Comparison of ENCODE assay signal across 22 cellular contexts in the genomic region with DNA sequence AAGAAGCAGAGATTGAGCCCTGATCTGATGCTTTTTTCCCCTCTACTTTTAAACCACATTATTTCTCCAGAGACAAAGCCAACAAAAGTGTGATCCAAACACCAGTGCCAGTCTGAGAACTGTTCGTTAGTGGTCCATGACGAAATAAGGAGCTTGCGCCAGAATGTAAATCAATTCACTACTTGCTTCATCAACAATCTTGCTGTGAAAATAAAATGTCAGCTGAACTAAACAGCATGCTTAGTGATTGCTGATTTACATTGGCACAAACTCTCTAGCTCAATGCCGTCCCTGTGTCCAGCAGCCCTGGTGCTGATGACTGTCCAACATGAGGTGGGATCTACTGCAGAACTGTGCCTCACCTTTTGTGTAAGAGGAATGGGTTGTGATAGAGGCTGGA.
DNase-seq lines count a peak whose midpoint lies in the region; ATAC-seq, FAIRE-seq and TF ChIP-seq lines count a peak whose summit lies in the region.
"Had no signal": no experiment of that assay in that cellular context is flagged by ENCODE, and none has a peak within 500 bp of the region (broad histone marks: within the 10 kb centered on the region; RNA-seq: fewer than 3 reads in every experiment).

No MANE protein-coding gene starts in this region.

- H2BK5ac ChIP-seq in H1 (ENCODE audit: low read depth, low read length) (no peak overlapping the region), neuronal stem cell (ENCODE audit: low read length) (no peak overlapping the region)

- H3K4me3 ChIP-seq in right atrium auricular region, result no peak overlapping the region
- no peak overlapping the region for H3K4me3 ChIP-seq in H1 (ENCODE audit: extremely low read depth in 1 of 4, insufficient read depth in 2 of 4, low read depth in 3 of 4, low read length in 4 of 4)
- H3K4me3 ChIP-seq in neuronal stem cell (ENCODE audit: low read length in 2 of 2), result no peak overlapping the region
- H3K4me3 ChIP-seq in lower lobe of right lung, result no peak overlapping the region
- H3K4me3 ChIP-seq: BLaER1, GM23248 had no signal

- H3K27me3 ChIP-seq in right atrium auricular region, result no peaks in the 10 kb centered on the region
- H3K27me3 ChIP-seq in H1 (replicated peaks in 1 of 4; ENCODE audit: control insufficient read depth in 3 of 4, extremely low read depth in 1 of 4, insufficient read depth in 3 of 4, low read length in 3 of 4), result no peaks in the 10 kb centered on the region
- H3K27me3 ChIP-seq in neuronal stem cell (ENCODE audit: control insufficient read depth in 3 of 3, insufficient read depth in 3 of 3, low read depth in 1 of 3, low read length in 3 of 3), result peaks cover 0 to 3% (median 0%) of the 10 kb centered on the region in 3 experiments
- H3K27me3 ChIP-seq in lower lobe of right lung (ENCODE audit: low read depth), result no peaks in the 10 kb centered on the region

- H3K4me2 ChIP-seq in H1 (ENCODE audit: insufficient read depth in 1 of 2, low read depth in 2 of 2, low read length in 2 of 2) (no peak overlapping the region), neuronal stem cell (ENCODE audit: insufficient read depth, low read length, poor library complexity, severe bottlenecking) (no peak overlapping the region)
- H3K4me2 ChIP-seq: BLaER1 had no signal

- no peak for TF ChIP-seq RAD21 in H1 (IDR thresholded peaks at IDR 0.05 in 1 of 2, conservative IDR thresholded peaks at IDR 0.05 in 1 of 2; ENCODE audit: low read depth in 2 of 2, low read length in 2 of 2)

- H2BK120ac ChIP-seq in H1 (replicated peaks; ENCODE audit: low read depth, low read length), result no peak overlapping the region
- H2BK120ac ChIP-seq in neuronal stem cell (ENCODE audit: low read depth, low read length), result no peak overlapping the region

- H2AK5ac ChIP-seq in H1 (ENCODE audit: low read depth, low read length) (no peak overlapping the region), neuronal stem cell (ENCODE audit: low read depth, low read length) (no peak overlapping the region)

- no peak overlapping the region for H4K91ac ChIP-seq in H1 (replicated peaks; ENCODE audit: insufficient read length, low read length)
- H4K91ac ChIP-seq in neuronal stem cell (ENCODE audit: low read depth, low read length, poor library complexity), result no peak overlapping the region

- H3K79me1 ChIP-seq in H1 (ENCODE audit: low read depth, low read length), result no peaks in the 10 kb centered on the region
- no peaks in the 10 kb centered on the region for H3K79me1 ChIP-seq in neuronal stem cell (ENCODE audit: low read depth, low read length)

- DNase-seq in Right ventricle myocardium superior (no peak), right atrium auricular region (ENCODE audit: low spot score) (no peak), astrocyte of the hippocampus (ENCODE audit: low read depth, low spot score) (peak; percentile 31), H1 (ENCODE audit: low read depth in 1 of 2, low spot score in 2 of 2) (no peak), neuronal stem cell (ENCODE audit: low spot score) (no peak), lower lobe of right lung (no peak)
- no peak for DNase-seq in stimulated activated CD4-positive, alpha-beta T cell treated with anti-CD3 and anti-CD28 coated beads, Interleukin-12 subunit alpha, Interleukin-12 subunit beta, amount 100 ng/mL, for 4 hours
- DNase-seq: ACHN; AML-193; CD4-positive, alpha-beta memory T cell; DMS153; DMS79; GDM1; GM23248; H7; HFFc6 had no signal

- H2BK15ac ChIP-seq in H1 (ENCODE audit: low read length) (no peak overlapping the region), neuronal stem cell (ENCODE audit: low read length) (no peak overlapping the region)

- POLR2A ChIA-PET in H1 (lab: Charles Lee; ENCODE audit: partially characterized antibody), result no interaction called here

- no peak overlapping the region for H3K4ac ChIP-seq in H1 (replicated peaks; ENCODE audit: insufficient read length, low read depth, low read length)
- no peak overlapping the region for H3K4ac ChIP-seq in neuronal stem cell (ENCODE audit: low read length)

- ATAC-seq in Right ventricle myocardium superior (ENCODE audit: poor library complexity) (peak; percentile 56), lower lobe of right lung (no peak)
- ATAC-seq: HCT116 had no signal

- H3K4me1 ChIP-seq in right atrium auricular region (peaks cover 0 to 5% of the 10 kb centered on the region in 2 donors), H1 (replicated peaks in 1 of 4; ENCODE audit: control insufficient read depth in 3 of 4, insufficient read depth in 4 of 4, low read length in 3 of 4) (peaks cover 0 to 3% (median 0%) of the 10 kb centered on the region in 4 experiments; a peak in 1 of 7 replicates), neuronal stem cell (ENCODE audit: control insufficient read depth in 2 of 2, insufficient read depth in 1 of 2, low read depth in 1 of 2, low read length in 2 of 2) (no peaks in the 10 kb centered on the region), lower lobe of right lung (no peaks in the 10 kb centered on the region)
- H3K4me1 ChIP-seq: BLaER1 had no signal

- no peak overlapping the region for H2AFZ ChIP-seq in H1 (ENCODE audit: low read length)
- H2AFZ ChIP-seq in neuronal stem cell (ENCODE audit: low read length), result no peak overlapping the region
- H2AFZ ChIP-seq: GM23248 had no signal

- H3K9ac ChIP-seq in H1 (replicated peaks in 1 of 4; ENCODE audit: extremely low read depth in 1 of 4, low read depth in 3 of 4, low read length in 3 of 4), result no peak overlapping the region
- H3K9ac ChIP-seq in neuronal stem cell (ENCODE audit: low read depth, low read length, poor library complexity), result peak overlapping the region; percentile 60
- H3K9ac ChIP-seq: BLaER1, GM23248 had no signal

- CTCF ChIA-PET in H1 (lab: Charles Lee; ENCODE audit: partially characterized antibody), result no interaction called here

- H3K27ac ChIP-seq in right atrium auricular region (no peak overlapping the region), H1 (ENCODE audit: low read depth, low read length) (no peak overlapping the region), neuronal stem cell (replicated peaks; ENCODE audit: low read length) (no peak overlapping the region), lower lobe of right lung (no peak overlapping the region)
- H3K27ac ChIP-seq: BLaER1, GM23248 had no signal

- H3K23ac ChIP-seq in H1 (ENCODE audit: insufficient read length), result no peak overlapping the region
- no peak overlapping the region for H3K23ac ChIP-seq in neuronal stem cell (ENCODE audit: low read depth, low read length, poor library complexity)

- no peaks in the 10 kb centered on the region for H3K23me2 ChIP-seq in H1 (ENCODE audit: low read depth, low read length)

- H3K9me3 ChIP-seq in right atrium auricular region (no peaks in the 10 kb centered on the region), H1 (ENCODE audit: insufficient read depth in 2 of 2, low read depth in 1 of 2, low read length in 1 of 2) (no peaks in the 10 kb centered on the region), neuronal stem cell (replicated peaks in 1 of 2; ENCODE audit: control insufficient read depth in 2 of 2, insufficient read depth in 1 of 2, low read depth in 1 of 2, low read length in 2 of 2) (no peaks in the 10 kb centered on the region), lower lobe of right lung (no peaks in the 10 kb centered on the region)
- H3K9me3 ChIP-seq: BLaER1 had no signal

- no peak for TF ChIP-seq EP300 in H1 (IDR thresholded peaks at IDR 0.05; ENCODE audit: borderline replicate concordance in 1 of 2, low read depth in 2 of 2, low read length in 2 of 2)

- H3K14ac ChIP-seq in H1 (ENCODE audit: insufficient read length), result no peak overlapping the region
- no peak overlapping the region for H3K14ac ChIP-seq in neuronal stem cell (ENCODE audit: low read length)

- H4K8ac ChIP-seq in H1 (ENCODE audit: extremely low read depth, insufficient read depth, low read length), result no peak overlapping the region; the same call in 1 of the 2 replicates
- H4K8ac ChIP-seq in neuronal stem cell (ENCODE audit: low read depth, low read length), result no peak overlapping the region

- no peak overlapping the region for H2BK20ac ChIP-seq in H1 (ENCODE audit: low read length)

- WGBS in H1 (ENCODE audit: extremely low coverage in 1 of 2, insufficient coverage in 1 of 2, insufficient read length in 1 of 2, insufficient replicate concordance in 2 of 2, low coverage in 1 of 2, low lambda C conversion rate in 2 of 2, missing lambda C conversion rate in 1 of 2), 2 experiments, result 95% methylated on average over 4 of the region's 4 CpGs; no CpG with 5 or more reads in 1 of the 2 experiments
- WGBS in neuronal stem cell (ENCODE audit: extremely low coverage in 2 of 2, insufficient read length in 2 of 2, insufficient replicate concordance in 1 of 2), 2 donors, result no CpG with 5 or more reads among the region's 4 CpGs

- H4K5ac ChIP-seq in H1 (ENCODE audit: insufficient read length, low read depth, low read length), result no peak overlapping the region

- no peak overlapping the region for H3K18ac ChIP-seq in H1 (ENCODE audit: extremely low read depth, low read length)
- no peak overlapping the region for H3K18ac ChIP-seq in neuronal stem cell (ENCODE audit: low read length)

- H4K20me1 ChIP-seq in H1 (replicated peaks in 1 of 2; ENCODE audit: control insufficient read depth in 1 of 2, insufficient read depth in 2 of 2, low read length in 2 of 2), result no peaks in the 10 kb centered on the region
- H4K20me1 ChIP-seq: BLaER1 had no signal

- no peak overlapping the region for H3K56ac ChIP-seq in H1 (replicated peaks; ENCODE audit: insufficient read length, low read depth, low read length)

- H3K79me2 ChIP-seq in H1 (ENCODE audit: control insufficient read depth in 1 of 2, insufficient read depth in 2 of 2, low read length in 2 of 2), result no peaks in the 10 kb centered on the region

- TF ChIP-seq CTCF in right atrium auricular region (IDR thresholded peaks at IDR 0.05) (no peak), H1 (IDR thresholded peaks at IDR 0.05; ENCODE audit: control extremely low read depth in 1 of 3, insufficient read depth in 1 of 3, low read depth in 1 of 3, low read length in 3 of 3) (no peak), lower lobe of right lung (IDR thresholded peaks at IDR 0.05) (no peak)

- intact Hi-C loops in Right ventricle myocardium superior (cut with DNase I) (no loop called here), lower lobe of right lung (cut with DNase I) (no loop called here)

- H3K36me3 ChIP-seq in right atrium auricular region, result no peaks in the 10 kb centered on the region
- H3K36me3 ChIP-seq in H1 (ENCODE audit: control insufficient read depth in 2 of 4, insufficient read depth in 4 of 4, low read length in 3 of 4), result no peaks in the 10 kb centered on the region
- no peaks in the 10 kb centered on the region for H3K36me3 ChIP-seq in neuronal stem cell (replicated peaks in 1 of 2; ENCODE audit: control insufficient read depth in 2 of 2, insufficient read depth in 2 of 2, low read length in 2 of 2)
- no peaks in the 10 kb centered on the region for H3K36me3 ChIP-seq in lower lobe of right lung
- H3K36me3 ChIP-seq: BLaER1 had no signal

- TF ChIP-seq POLR2A in H1 (IDR thresholded peaks at IDR 0.05; ENCODE audit: control extremely low read depth in 1 of 2, low read depth in 2 of 2, low read length in 2 of 2), result no peak

- H2BK12ac ChIP-seq in H1 (ENCODE audit: low read depth, low read length), result no peak overlapping the region
- no peak overlapping the region for H2BK12ac ChIP-seq in neuronal stem cell (ENCODE audit: low read length)

- FAIRE-seq in H1 (lab: Jason Lieb, UNC), result peak; percentile 24
- FAIRE-seq: A204.1, GM12892, GM18507, HTR-8/SVneo had no signal

TF ChIP-seq in H1, 55 proteins besides CTCF, POLR2A, EP300 and RAD21 (continues in another document):
- TF ChIP-seq CREB1 (IDR thresholded peaks at IDR 0.05), result no peak
